31 cellular contexts compared by ENCODE assay signal in genomic region chr14:54381821-54382220, GRCh38.
"Had no signal": no experiment of that assay in that cellular context is flagged by ENCODE, and none has a peak within 500 bp of the region (broad histone marks: within the 10 kb centered on the region; RNA-seq: fewer than 3 reads in every experiment).

No MANE protein-coding gene starts in this region.

- H3K36me3 Mint-ChIP-seq: immature natural killer cell; natural killer cell; stimulated activated memory B cell treated with anti-CD40 and anti-IgM and Interleukin-4, amounts not matched to agents 10 μg/mL and 1 μg/mL and 100 μg/mL, for 72 hours had no signal

- H3K4me2 ChIP-seq: hepatocyte had no signal

- H3K4me3 Mint-ChIP-seq: endodermal cell; immature natural killer cell; natural killer cell; stimulated activated memory B cell treated with anti-CD40 and anti-IgM and Interleukin-4, amounts not matched to agents 10 μg/mL and 1 μg/mL and 100 μg/mL, for 72 hours had no signal

- H3K79me2 ChIP-seq: hepatocyte had no signal

- H3K4me3 ChIP-seq: gastrocnemius medialis, heart left ventricle, hepatocyte, lower lobe of right lung, ovary, psoas muscle, skin epidermis, spleen, testis, tibial nerve, upper lobe of left lung had no signal

- H3K27ac Mint-ChIP-seq: endodermal cell; immature natural killer cell; natural killer cell; stimulated activated memory B cell treated with anti-CD40 and anti-IgM and Interleukin-4, amounts not matched to agents 10 μg/mL and 1 μg/mL and 100 μg/mL, for 72 hours had no signal

- H2AFZ ChIP-seq: hepatocyte had no signal

- H3K4me1 ChIP-seq: gastrocnemius medialis, lower lobe of right lung, psoas muscle, spleen, testis, tibial nerve, upper lobe of left lung had no signal

- ATAC-seq: esophagus mucosa; gastrocnemius medialis; heart left ventricle; left colon; left ventricle myocardium superior; lower lobe of right lung; natural killer cell; psoas muscle; right cardiac atrium; stimulated activated memory B cell treated with anti-CD40 and anti-IgM and Interleukin-4, amounts not matched to agents 10 μg/mL and 1 μg/mL and 100 μg/mL, for 72 hours; stimulated activated naive CD8-positive, alpha-beta T cell treated with anti-CD3 and anti-CD28 coated beads, Interleukin-15, Interleukin-2, amounts not matched to agents 100 U/mL and 50 U/mL, for 24 hours had no signal

- DNase-seq: cortex of kidney; effector CD8-positive, alpha-beta T cell; endodermal cell; foreskin fibroblast; gastrocnemius medialis; heart left ventricle; immature natural killer cell; islet precursor cell; kidney glomerular epithelial cell; left colon; left ventricle myocardium superior; lower lobe of right lung; natural killer cell; occipital lobe; ovary; posterior cingulate gyrus; psoas muscle; right cardiac atrium; spleen; stimulated activated CD4-positive, alpha-beta T cell treated with anti-CD3 and anti-CD28 coated beads, Interleukin-4, amount 100 ng/mL, for 4 hours; stimulated activated naive CD8-positive, alpha-beta T cell treated with anti-CD3 and anti-CD28 coated beads, Interleukin-15, Interleukin-2, amounts not matched to agents 100 U/mL and 50 U/mL, for 24 hours; substantia nigra; testis; upper lobe of left lung had no signal

- FAIRE-seq: urothelium cell line had no signal

- H3K36me3 ChIP-seq: gastrocnemius medialis, heart left ventricle, lower lobe of right lung, ovary, spleen, tibial nerve, upper lobe of left lung had no signal

- H3K27ac ChIP-seq: epithelial cell of prostate, gastrocnemius medialis, hepatocyte, lower lobe of right lung, ovary, psoas muscle, skin epidermis, spleen, testis, tibial nerve, upper lobe of left lung had no signal

- H3K4me1 Mint-ChIP-seq: immature natural killer cell, natural killer cell had no signal

- H3K27me3 ChIP-seq: gastrocnemius medialis, heart left ventricle, hepatocyte, ovary, testis, tibial nerve, upper lobe of left lung had no signal

- H3K9me3 Mint-ChIP-seq: immature natural killer cell, natural killer cell had no signal

- H3K9me3 ChIP-seq: gastrocnemius medialis, lower lobe of right lung, ovary, psoas muscle, spleen, testis, upper lobe of left lung had no signal
